Comparison of ENCODE assay signal across 8 cellular contexts in genomic region chr5:134873987-134874830, GRCh38. TPM values are rescaled to one million over a fixed set of nuclear protein-coding genes. Genes with fewer than 3 reads are reported as not detected.
DNase-seq lines count a peak whose midpoint lies in the region; ATAC-seq, FAIRE-seq and TF ChIP-seq lines count a peak whose summit lies in the region.

Gene TXNDC15 (plus strand): TSS chr5:134874371. CDS start chr5:134874428, 57 bp downstream.

- H3K27me3 ChIP-seq in ascending aorta, result no peaks in the 10 kb centered on the region
- no peaks in the 10 kb centered on the region for H3K27me3 ChIP-seq in aorta (ENCODE audit: control insufficient read depth in 1 of 2, insufficient read depth in 2 of 2, low read length in 1 of 2)

- peak; percentile 90 for TF ChIP-seq POLR2A in GM12891 (IDR thresholded peaks at IDR 0.05; ENCODE audit: low read depth, low read length)

- peak; percentile 96 for FAIRE-seq in GM12891 (lab: Jason Lieb, UNC)

- H3K36me3 ChIP-seq in ascending aorta, result no peaks in the 10 kb centered on the region
- H3K36me3 ChIP-seq in aorta (ENCODE audit: control insufficient read depth in 1 of 2, insufficient read depth in 2 of 2, low read length in 1 of 2), result no peaks in the 10 kb centered on the region

- peaks cover 33% of the 10 kb centered on the region for H3K4me1 Mint-ChIP-seq in T-helper 2 cell treated with Interferon-gamma antibody and Interleukin-4, amounts not matched to agents 5 μg/mL and 100 μg/mL, for 36 hours (ENCODE audit: low read depth)

- H3K36me3 Mint-ChIP-seq in T-helper 2 cell treated with Interferon-gamma antibody and Interleukin-4, amounts not matched to agents 5 μg/mL and 100 μg/mL, for 36 hours (ENCODE audit: low read depth), result peaks cover 22% of the 10 kb centered on the region

- H3K4me3 Mint-ChIP-seq in T-helper 2 cell treated with Interferon-gamma antibody and Interleukin-4, amounts not matched to agents 5 μg/mL and 100 μg/mL, for 36 hours, result peak within 1 kb of the TSS; percentile 98

- intact Hi-C loops in ascending aorta (cut with DNase I) (loop anchor here (1.0 to 10.0 kb wide), 4 partner anchors 27 to 499 kb away; partner anchors contain the start of genes CAMLG and UBE2B), aorta (cut with DNase I) (loop anchor here in 1 of 2 donors (2.0 kb wide), 1 partner anchor 31 kb away; the partner anchor contains the start of gene PCBD2)

- DNase-seq in GM12891 (ENCODE audit: insufficient read length, low spot score), result peak; percentile 74
- DNase-seq in NCI-H146 (lab: John Stamatoyannopoulos, UW), result peak; percentile 77
- DNase-seq in T-helper 2 cell treated with Interferon-gamma antibody and Interleukin-4, amounts not matched to agents 5 μg/mL and 100 μg/mL, for 36 hours (ENCODE audit: low spot score), result peak; percentile 85
- DNase-seq in ascending aorta (ENCODE audit: low spot score in 2 of 2), result peak; percentile 47 to 93
- peak; percentile 90 for DNase-seq in hepatic stellate cell (ENCODE audit: low spot score)
- peak; percentile 56 for DNase-seq in renal cortical epithelial cell (ENCODE audit: low read depth)
- DNase-seq in aorta, result peak; percentile 93 to 96

- H3K9me3 ChIP-seq in ascending aorta (no peaks in the 10 kb centered on the region), aorta (ENCODE audit: control insufficient read depth, low read length) (no peaks in the 10 kb centered on the region)

- H3K4me3 ChIP-seq in ascending aorta, result peak within 1 kb of the TSS; percentile 94 to 96
- peak within 1 kb of the TSS; percentile 50 to 89 for H3K4me3 ChIP-seq in aorta (ENCODE audit: low read length in 2 of 2)

- H3K27me3 Mint-ChIP-seq in T-helper 2 cell treated with Interferon-gamma antibody and Interleukin-4, amounts not matched to agents 5 μg/mL and 100 μg/mL, for 36 hours (ENCODE audit: low read depth), result no peaks in the 10 kb centered on the region

- no peaks in the 10 kb centered on the region for H3K9me3 Mint-ChIP-seq in T-helper 2 cell treated with Interferon-gamma antibody and Interleukin-4, amounts not matched to agents 5 μg/mL and 100 μg/mL, for 36 hours

- ATAC-seq in HG02678 (IDR thresholded peaks at IDR 0.05; ENCODE audit: unreplicated experiment), result peak; percentile 80
- peak; percentile 97 for ATAC-seq in aorta (ENCODE audit: low FRiP score)

- peak within 1 kb of the TSS; percentile 99 for H3K27ac Mint-ChIP-seq in T-helper 2 cell treated with Interferon-gamma antibody and Interleukin-4, amounts not matched to agents 5 μg/mL and 100 μg/mL, for 36 hours

- TF ChIP-seq CTCF in ascending aorta (IDR thresholded peaks at IDR 0.05), result no peak

- 1% methylated on average over 77 to 79 of the region's 79 CpGs for WGBS in aorta, 2 donors

- H3K27ac ChIP-seq in ascending aorta (peak within 1 kb of the TSS; percentile 96 to 97), aorta (ENCODE audit: low read depth in 1 of 2, low read length in 2 of 2) (peak within 1 kb of the TSS; percentile 51 to 72)

- H3K4me1 ChIP-seq in ascending aorta (peaks cover 0 to 9% of the 10 kb centered on the region in 2 donors), aorta (ENCODE audit: control insufficient read depth in 1 of 2, insufficient read depth in 2 of 2, low read length in 2 of 2) (no peaks in the 10 kb centered on the region)

TF ChIP-seq in GM12891, 5 proteins besides CTCF, POLR2A, EP300 and RAD21:
- TF ChIP-seq POLR2AphosphoS5 (IDR thresholded peaks at IDR 0.05; ENCODE audit: low read depth, low read length), result peak; percentile 88
- no peak for TF ChIP-seq PAX5 (IDR thresholded peaks at IDR 0.05; ENCODE audit: insufficient read depth, low read length, severe bottlenecking)
- TF ChIP-seq POU2F2 (IDR thresholded peaks at IDR 0.05; ENCODE audit: low read depth, low read length), result peak; percentile 43; the same call in 1 of the 2 replicates
- peak; percentile 98 for TF ChIP-seq TAF1 (IDR thresholded peaks at IDR 0.05; ENCODE audit: low read depth, low read length)
- 0 out of 2 replicates have a peak, but pooled peaks have one; percentile 17 for TF ChIP-seq SPI1 (IDR thresholded peaks at IDR 0.05; ENCODE audit: low read depth, low read length)

RNA-seq across cellular contexts. Expression of gene TXNDC15, which starts in this region (rescaled TPM):
- 27.2 TPM for polyA plus RNA-seq in GM12891 (2012; ENCODE audit: low read depth, missing spikeins)
- 211 TPM for total RNA-seq in ascending aorta
- 55.0 and 64.3 TPM in 2 replicates for total RNA-seq in renal cortical epithelial cell
- total RNA-seq in aorta, result 10 to 100 TPM; 79.2 to 79.6 TPM
- polyA plus RNA-seq in aorta, result 100 to 1,000 TPM in 1 of 2 donors, 10 to 100 TPM in 1; 67.7 to 122 TPM

Comparison
In these comparisons a context has a peak if more than half of its experiments do, and no peak if none do; other contexts are left out.
1. Peak in every context shown above with its lines: DNase-seq, ATAC-seq, H3K4me3 ChIP-seq and H3K27ac ChIP-seq.